1 cellular context compared by ENCODE assay signal in genomic region chr6:90139272-90139817, GRCh38.
TF ChIP-seq lines count a peak whose summit lies in the region.

No MANE protein-coding gene starts in this region.

TF ChIP-seq in IMR-90, 13 proteins besides CTCF, POLR2A, EP300 and RAD21:
- TF ChIP-seq CHD1 (IDR thresholded peaks at IDR 0.05; ENCODE audit: low read depth, low read length) (no peak), RCOR1 (IDR thresholded peaks at IDR 0.05; ENCODE audit: insufficient replicate concordance, low read length) (no peak), RFX5 (IDR thresholded peaks at IDR 0.05; ENCODE audit: low read depth, low read length) (no peak), SMC3 (IDR thresholded peaks at IDR 0.05; ENCODE audit: low read depth, low read length) (no peak), USF2 (IDR thresholded peaks at IDR 0.05; ENCODE audit: low read depth, low read length) (no peak), BHLHE40 (IDR thresholded peaks at IDR 0.05; ENCODE audit: low read depth, low read length) (no peak), MXI1 (IDR thresholded peaks at IDR 0.05; ENCODE audit: borderline replicate concordance, low read depth, low read length) (no peak), NFE2L2 (IDR thresholded peaks at IDR 0.05; ENCODE audit: low read depth, low read length) (no peak), FOS (IDR thresholded peaks at IDR 0.05; ENCODE audit: low read depth, low read length) (no peak), CEBPB (IDR thresholded peaks at IDR 0.05; ENCODE audit: low read depth, low read length) (no peak; the same call in 1 of the 2 replicates), MAZ (IDR thresholded peaks at IDR 0.05; ENCODE audit: borderline replicate concordance, low read depth, low read length) (no peak), ELK1 (IDR thresholded peaks at IDR 0.05; ENCODE audit: borderline replicate concordance, low read depth, low read length) (no peak), MAFK (IDR thresholded peaks at IDR 0.05; ENCODE audit: low read depth, low read length) (no peak)
TF ChIP-seq in IMR-90: peak in this region for 0.
